8 cellular contexts compared by ENCODE assay signal in the genomic region with DNA sequence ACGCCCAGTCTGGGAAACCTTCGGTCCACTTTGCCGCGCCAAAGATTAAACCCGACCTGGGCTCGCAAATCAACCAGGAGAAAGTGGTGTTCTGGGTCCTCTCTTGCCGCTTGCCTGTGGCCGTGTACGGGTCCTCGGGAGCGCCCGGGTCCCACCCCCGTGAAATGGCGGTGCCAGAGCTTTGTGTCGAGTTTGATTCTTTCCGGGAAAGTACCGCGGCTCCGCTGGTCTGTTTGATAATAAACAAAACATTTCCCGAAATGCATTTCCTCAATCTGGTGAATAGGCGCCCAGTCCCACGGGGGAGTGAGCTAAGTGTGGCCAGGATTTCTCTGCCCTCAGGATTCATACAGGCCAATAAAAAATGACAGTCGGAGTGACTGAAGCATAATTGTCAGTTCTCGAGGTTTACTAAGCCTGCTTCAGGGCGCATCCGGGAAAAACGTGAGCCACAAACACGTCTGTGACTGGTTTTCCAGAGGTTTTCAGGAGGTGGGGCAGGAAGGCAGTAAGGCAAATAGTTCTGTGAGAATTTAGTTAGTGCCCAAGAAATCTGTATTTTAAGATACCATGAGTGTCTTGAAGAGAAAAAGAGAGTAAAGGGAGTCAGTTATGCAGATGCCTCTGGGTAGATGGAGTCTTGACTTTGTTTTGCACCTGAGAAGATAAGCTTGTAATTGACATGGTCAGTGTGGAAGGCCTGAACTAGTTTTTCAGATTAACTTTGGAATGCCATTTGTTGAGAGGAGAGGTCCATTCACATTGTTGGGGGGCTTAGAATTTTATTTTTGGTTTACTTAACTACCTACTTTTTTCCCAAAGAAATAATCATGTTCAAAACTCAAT. TPM values are rescaled to one million over a fixed set of nuclear protein-coding genes. Genes with fewer than 3 reads are reported as not detected.
A peak's percentile ranks its signal among the peaks of the same experiment; 100 is the strongest.
DNase-seq lines count a peak whose midpoint lies in the region; ATAC-seq and TF ChIP-seq lines count a peak whose summit lies in the region.

No MANE protein-coding gene starts in this region.

- H3K36me3 ChIP-seq in GM23248 (ENCODE audit: low read depth) (no peaks in the 10 kb centered on the region), KOPT-K1 (ENCODE audit: insufficient read depth, low read length) (peaks cover 7% of the 10 kb centered on the region), ascending aorta (no peaks in the 10 kb centered on the region), gastrocnemius medialis (no peaks in the 10 kb centered on the region)

- H3K9me3 Mint-ChIP-seq in T-cell, result no peaks in the 10 kb centered on the region

- peaks cover 51% of the 10 kb centered on the region for H3K79me2 ChIP-seq in GM23248 (ENCODE audit: insufficient read depth)

- POLR2A ChIA-PET in T-cell (lab: Charles Lee), result interaction anchor here (0.6 to 2.1 kb wide), 12 partner anchors 12 to 488 kb away, joined by 3 to 42 read pairs (median 4); a partner anchor contains a TSS

- CTCF ChIA-PET in T-cell (lab: Charles Lee), result interaction anchor here (0.6 to 2.1 kb wide), 10 partner anchors 26 to 280 kb away, joined by 3 to 61 read pairs (median 6); a partner anchor contains a TSS

- WGBS in GM23248 (ENCODE audit: low coverage in 1 of 2, low lambda C conversion rate in 2 of 2, missing lambda C conversion rate in 2 of 2), 2 experiments, result 0% methylated on average over 25 to 28 of the region's 28 CpGs

- TF ChIP-seq CTCF in ascending aorta (IDR thresholded peaks at IDR 0.05) (no peak), gastrocnemius medialis (IDR thresholded peaks at IDR 0.05 in 4 of 5, conservative IDR thresholded peaks at IDR 0.05 in 1 of 5) (no peak)

- H3K4me3 ChIP-seq in GM23248 (peak overlapping the region; percentile 97), ascending aorta (peak overlapping the region; percentile 81 to 98), gastrocnemius medialis (peak overlapping the region; percentile 75 to 99 (median 94))

- H4K20me1 ChIP-seq in GM23248 (ENCODE audit: insufficient read depth), result no peaks in the 10 kb centered on the region

- H3K9ac ChIP-seq in GM23248, result peak overlapping the region; percentile 95

- DNase-seq in GF-D8 (lab: John Stamatoyannopoulos, UW) (peak; percentile 27), GM23248 (peak; percentile 90), T-cell (peak in 33 of 34 experiments; percentile 45 to 77 (median 70)), ascending aorta (ENCODE audit: low spot score in 2 of 2) (peak; percentile 30 to 84), hypothalamus (lab: John Stamatoyannopoulos, UW) (peak in 43 of 51 donors; percentile 24 to 79 (median 57)), gastrocnemius medialis (peak; percentile 28 to 47), GM19238 (ENCODE audit: insufficient read length, low spot score) (no peak)

- H3K4me1 Mint-ChIP-seq in T-cell, result peaks cover 38 to 41% (median 39%) of the 10 kb centered on the region in 3 donors

- H3K27ac ChIP-seq in GM23248, result peak overlapping the region; percentile 91
- H3K27ac ChIP-seq in KOPT-K1 (ENCODE audit: low read depth, low read length, poor library complexity, severe bottlenecking), result peak overlapping the region; percentile 85
- peak overlapping the region; percentile 94 to 98 for H3K27ac ChIP-seq in ascending aorta
- peak overlapping the region; percentile 93 to 99 (median 97) for H3K27ac ChIP-seq in gastrocnemius medialis

- no peaks in the 10 kb centered on the region for H3K9me2 ChIP-seq in GM23248 (ENCODE audit: insufficient read depth)

- no peaks in the 10 kb centered on the region for H3F3A ChIP-seq in GM23248 (ENCODE audit: insufficient read depth)

- intact Hi-C loops in ascending aorta (cut with DNase I) (loop anchor here (2.0 kb wide), 4 partner anchors 51 to 109 kb away; a partner anchor contains a TSS), gastrocnemius medialis (cut with DNase I; ENCODE audit: low total_unique reads) (loop anchor here (2.0 to 10.0 kb wide), 4 partner anchors 35 to 551 kb away; a partner anchor contains a TSS)

- ATAC-seq in T-cell (replicated peaks in 1 of 4) (peak; percentile 57 to 63 (median 60)), gastrocnemius medialis (peak; percentile 45 to 48)

- H3K4me1 ChIP-seq in GM23248 (ENCODE audit: insufficient read depth) (peaks cover 11% of the 10 kb centered on the region), ascending aorta (peaks cover 2 to 22% of the 10 kb centered on the region in 2 donors), gastrocnemius medialis (peaks cover 26 to 37% of the 10 kb centered on the region in 2 donors)

- peak overlapping the region; percentile 87 for H3K4me2 ChIP-seq in GM23248 (ENCODE audit: unreplicated experiment)

- in situ Hi-C loops in GM23248 (cut with MboI), result no loop called here
- in situ Hi-C loops in gastrocnemius medialis (cut with MboI; ENCODE audit: low sequenced_read_pairs in 4 of 4), result loop anchor here in 1 of 4 donors (25.0 kb wide), 1 partner anchor 112 kb away; no protein-coding TSS in a partner anchor

- H3K9me3 ChIP-seq in GM23248 (ENCODE audit: low read depth) (no peaks in the 10 kb centered on the region), KOPT-K1 (ENCODE audit: insufficient read depth, low read length, poor library complexity, severe bottlenecking) (no peaks in the 10 kb centered on the region), ascending aorta (no peaks in the 10 kb centered on the region), gastrocnemius medialis (no peaks in the 10 kb centered on the region)

- no peak overlapping the region for H3K27ac Mint-ChIP-seq in T-cell

- peaks cover 6% of the 10 kb centered on the region for H3K36me3 Mint-ChIP-seq in T-cell

- no peaks in the 10 kb centered on the region for H3K27me3 Mint-ChIP-seq in T-cell

- no peak overlapping the region for H3K4me3 Mint-ChIP-seq in T-cell

- peak overlapping the region; percentile 92 for H2AFZ ChIP-seq in GM23248

- TF ChIP-seq POLR2A in gastrocnemius medialis (IDR thresholded peaks at IDR 0.05), result no peak

- H3K27me3 ChIP-seq in GM23248 (replicated peaks; ENCODE audit: insufficient read depth) (no peaks in the 10 kb centered on the region), ascending aorta (no peaks in the 10 kb centered on the region), gastrocnemius medialis (no peaks in the 10 kb centered on the region)

RNA-seq across cellular contexts. Expression of a gene that starts 0.7 kb away (rescaled TPM):
- total RNA-seq in GM23248 (2014; rRNA removed; shearing (Covaris generic)), result 19.1 and 24.0 TPM in 2 replicates
- polyA plus RNA-seq in GM23248 (2016; fragmentation: Nextera tagmentation; extraction: Ambion mirVana), result 55.9 and 65.1 TPM in 2 replicates
- total RNA-seq in T-cell, result 10 to 100 TPM; 22.1 to 51.1 (median 45.6) TPM
- total RNA-seq in ascending aorta, result 25.9 TPM
- 10 to 100 TPM in 2 of 4 donors, 1 to 10 TPM in 2; 8.9 to 24.3 (median 9.9) TPM for total RNA-seq in gastrocnemius medialis

RNA-seq across cellular contexts. Expression of a gene that starts 59.3 kb away (rescaled TPM):
- 49.3 and 50.6 TPM in 2 replicates for total RNA-seq in GM23248 (2014; rRNA removed; shearing (Covaris generic))
- 52.4 and 56.8 TPM in 2 replicates for polyA plus RNA-seq in GM23248 (2016; fragmentation: Nextera tagmentation; extraction: Ambion mirVana)
- 10 to 100 TPM; 19.5 to 29.6 (median 25.6) TPM for total RNA-seq in T-cell
- 39.1 TPM for total RNA-seq in ascending aorta
- total RNA-seq in gastrocnemius medialis, result 10 to 100 TPM; 11.4 to 17.1 (median 14.0) TPM
